ENCODE assay signal across 7 cellular contexts in genomic region chr1:24643362-24644346, GRCh38. TPM values are rescaled to one million over a fixed set of nuclear protein-coding genes. Genes with fewer than 3 reads are reported as not detected.
DNase-seq lines count a peak whose midpoint lies in the region; ATAC-seq and TF ChIP-seq lines count a peak whose summit lies in the region.

No MANE protein-coding gene starts in this region.

- H3K9me3 Mint-ChIP-seq in natural killer cell, result no peaks in the 10 kb centered on the region

- H3K9ac ChIP-seq in ES-I3 (ENCODE audit: low read depth, low read length), result peak overlapping the region; percentile 83
- peak overlapping the region; percentile 98 for H3K9ac ChIP-seq in HUES6 (ENCODE audit: low read length)

- H3K4me3 ChIP-seq in HUES6 (ENCODE audit: low read depth, low read length), result peak overlapping the region; percentile 99
- H3K4me3 ChIP-seq in esophagus muscularis mucosa, result peak overlapping the region; percentile 78 to 96 (median 92)

- peak overlapping the region; percentile 94 for H3K27ac ChIP-seq in HUES6 (ENCODE audit: low read depth, low read length)
- peak overlapping the region; percentile 96 to 99 (median 98) for H3K27ac ChIP-seq in esophagus muscularis mucosa (replicated peaks in 1 of 4)

- no peaks in the 10 kb centered on the region for H3K4me1 ChIP-seq in ES-I3 (ENCODE audit: insufficient read depth, low read length)
- peaks cover 13% of the 10 kb centered on the region for H3K4me1 ChIP-seq in HUES6 (ENCODE audit: control insufficient read depth, insufficient read depth, low read length)
- H3K4me1 ChIP-seq in esophagus muscularis mucosa, result peaks cover 24 to 47% (median 40%) of the 10 kb centered on the region in 4 donors

- no peaks in the 10 kb centered on the region for H3K27me3 Mint-ChIP-seq in natural killer cell (ENCODE audit: low read depth in 2 of 2)

- peak overlapping the region; percentile 97 for H3K4me3 Mint-ChIP-seq in natural killer cell

- intact Hi-C loops in esophagus muscularis mucosa (cut with DNase I) (loop anchor here (5.0 kb wide), 1 partner anchor 226 kb away; the partner anchor contains the start of gene NIPAL3), natural killer cell (cut with micrococcal nuclease) (loop anchor here (2.0 to 5.0 kb wide), 2 partner anchors 226 to 603 kb away; partner anchors contain the start of genes NIPAL3 and RSRP1)

- TF ChIP-seq POLR2A in esophagus muscularis mucosa (IDR thresholded peaks at IDR 0.05; ENCODE audit: low read depth), result peak; percentile 45

- peaks cover 15% of the 10 kb centered on the region for H3K36me3 Mint-ChIP-seq in natural killer cell

- H3K27me3 ChIP-seq in HUES6 (ENCODE audit: control insufficient read depth, insufficient read depth, low read length) (no peaks in the 10 kb centered on the region), esophagus muscularis mucosa (no peaks in the 10 kb centered on the region)

- 0% methylated on average over 35 of the region's 62 CpGs for WGBS in esophagus muscularis mucosa

- H3K27ac Mint-ChIP-seq in natural killer cell, result peak overlapping the region; percentile 96 to 98

- TF ChIP-seq CTCF in esophagus muscularis mucosa (IDR thresholded peaks at IDR 0.05) (peak in 1 of 3 experiments; percentile 1), natural killer cell (IDR thresholded peaks at IDR 0.05) (no peak)

- DNase-seq in esophagus muscularis mucosa (ENCODE audit: extremely low spot score), result no peak
- peak; percentile 19 for DNase-seq in natural killer cell
- DNase-seq in cerebellum (ENCODE audit: low spot score), result no peak

- no peak for TF ChIP-seq EP300 in esophagus muscularis mucosa (IDR thresholded peaks at IDR 0.05)

- H3K9me3 ChIP-seq in ES-I3 (ENCODE audit: control insufficient read depth, insufficient read depth, low read length) (no peaks in the 10 kb centered on the region), HUES6 (ENCODE audit: control insufficient read depth, insufficient read depth, low read depth, low read length) (no peaks in the 10 kb centered on the region), esophagus muscularis mucosa (no peaks in the 10 kb centered on the region)

- ATAC-seq in GM21381 (IDR thresholded peaks at IDR 0.05; ENCODE audit: unreplicated experiment), result peak; percentile 22
- peak; percentile 25 to 33 for ATAC-seq in activated CD4-positive, CD25-positive, alpha-beta regulatory T cell treated with anti-CD3 and anti-CD28 coated beads, Interleukin-2, amount 50 U/mL, for 24 hours
- ATAC-seq in natural killer cell, result peak; percentile 2 to 5 (median 3)

- H3K4me1 Mint-ChIP-seq in natural killer cell, result peaks cover 49 to 51% of the 10 kb centered on the region in 2 donors

- H3K36me3 ChIP-seq in ES-I3 (ENCODE audit: insufficient read depth, low read length), result peaks cover 14% of the 10 kb centered on the region
- peaks cover 39% of the 10 kb centered on the region for H3K36me3 ChIP-seq in HUES6 (ENCODE audit: control insufficient read depth, insufficient read depth, low read length)
- peaks cover 8 to 32% (median 29%) of the 10 kb centered on the region in 4 donors for H3K36me3 ChIP-seq in esophagus muscularis mucosa

RNA-seq across cellular contexts. Expression of gene SRRM1, which starts 0.6 kb away (rescaled TPM):
- total RNA-seq in esophagus muscularis mucosa (10 to 100 TPM; 61.6 to 87.6 (median 63.6) TPM), natural killer cell (100 to 1,000 TPM; 291 to 314 (median 302) TPM), cerebellum (71.2 TPM)
